ENCODE assay signal across 11 cellular contexts in genomic region chr12:110165540-110166159, GRCh38. TPM values are rescaled to one million over a fixed set of nuclear protein-coding genes. Genes with fewer than 3 reads are reported as not detected.
DNase-seq lines count a peak whose midpoint lies in the region; ATAC-seq lines count a peak whose summit lies in the region.
"Had no signal": no experiment of that assay in that cellular context is flagged by ENCODE, and none has a peak within 500 bp of the region (broad histone marks: within the 10 kb centered on the region; RNA-seq: fewer than 3 reads in every experiment).

No MANE protein-coding gene starts in this region.

- peak overlapping the region; percentile 64 for H3K4me3 Mint-ChIP-seq in memory B cell
- no peak overlapping the region for H3K4me3 Mint-ChIP-seq in CD4-positive, alpha-beta memory T cell
- H3K4me3 Mint-ChIP-seq: activated CD8-positive, alpha-beta T cell treated with anti-CD3 and anti-CD28 coated beads, Interleukin-2, amount 10 ng/mL, durations not matched to agents 7 days and 5 days had no signal

- H3K36me3 ChIP-seq in CD4-positive, alpha-beta memory T cell (ENCODE audit: insufficient read depth, low read length): no peaks in the 10 kb centered on the region

- peak; percentile 63 for ATAC-seq in GM18870 (IDR thresholded peaks at IDR 0.05; ENCODE audit: unreplicated experiment)
- peak; percentile 83 for ATAC-seq in GM21786 (IDR thresholded peaks at IDR 0.05; ENCODE audit: unreplicated experiment)
- ATAC-seq in HG03469 (IDR thresholded peaks at IDR 0.05; ENCODE audit: unreplicated experiment): peak; percentile 54
- peak; percentile 94 for ATAC-seq in memory B cell (ENCODE audit: low read depth)
- ATAC-seq in HG03565 (IDR thresholded peaks at IDR 0.05; ENCODE audit: unreplicated experiment): no peak
- ATAC-seq: activated CD8-positive, alpha-beta T cell treated with anti-CD3 and anti-CD28 coated beads, Interleukin-2, amount 10 ng/mL, durations not matched to agents 7 days and 5 days; left ventricle myocardium superior had no signal

- no peaks in the 10 kb centered on the region for H3K4me1 ChIP-seq in CD4-positive, alpha-beta memory T cell (ENCODE audit: insufficient read depth, low read length)

- intact Hi-C loops in CD4-positive, alpha-beta memory T cell (cut with micrococcal nuclease): no loop called here

- no peaks in the 10 kb centered on the region for H3K27me3 Mint-ChIP-seq in memory B cell
- no peaks in the 10 kb centered on the region for H3K27me3 Mint-ChIP-seq in CD4-positive, alpha-beta memory T cell

- H3K9me3 ChIP-seq in CD4-positive, alpha-beta memory T cell (ENCODE audit: control insufficient read depth in 1 of 2, low read length in 2 of 2): no peaks in the 10 kb centered on the region

- CTCF ChIA-PET in CD4-positive, alpha-beta memory T cell (lab: Charles Lee; ENCODE audit: partially characterized antibody): interaction anchor here (1.0 to 1.2 kb wide), 2 partner anchors 13 to 66 kb away, joined by 3 read pairs; no protein-coding TSS in a partner anchor

- H3K27me3 ChIP-seq in CD4-positive, alpha-beta memory T cell (ENCODE audit: insufficient read depth, low read length): no peaks in the 10 kb centered on the region

- H3K4me3 ChIP-seq in CD4-positive, alpha-beta memory T cell (ENCODE audit: low read length in 2 of 2): no peak overlapping the region

- peaks cover 12% of the 10 kb centered on the region for H3K4me1 Mint-ChIP-seq in memory B cell
- H3K4me1 Mint-ChIP-seq in CD4-positive, alpha-beta memory T cell: peaks cover 0 to 6% (median 1%) of the 10 kb centered on the region in 4 donors

- DNase-seq in memory B cell (ENCODE audit: low spot score in 2 of 2): no peak
- no peak for DNase-seq in CD4-positive, alpha-beta memory T cell
- DNase-seq in midbrain (lab: John Stamatoyannopoulos, UW): no peak
- no peak for DNase-seq in DMS114 treated with DMSO at 0.1 percent for 48 hours (lab: John Stamatoyannopoulos, UW; ENCODE audit: unreplicated experiment)
- DNase-seq: activated CD8-positive, alpha-beta T cell treated with anti-CD3 and anti-CD28 coated beads, Interleukin-2, amount 10 ng/mL, durations not matched to agents 7 days and 5 days; left ventricle myocardium superior; NCI-H1694 treated with DMSO at 0.1 percent for 48 hours had no signal

- peak overlapping the region; percentile 88 for H3K27ac Mint-ChIP-seq in memory B cell
- H3K27ac Mint-ChIP-seq in CD4-positive, alpha-beta memory T cell: no peak overlapping the region
- H3K27ac Mint-ChIP-seq: activated CD8-positive, alpha-beta T cell treated with anti-CD3 and anti-CD28 coated beads, Interleukin-2, amount 10 ng/mL, durations not matched to agents 7 days and 5 days had no signal

- peaks cover 4% of the 10 kb centered on the region for H3K36me3 Mint-ChIP-seq in memory B cell
- no peaks in the 10 kb centered on the region for H3K36me3 Mint-ChIP-seq in CD4-positive, alpha-beta memory T cell

- no peak overlapping the region for H3K27ac ChIP-seq in CD4-positive, alpha-beta memory T cell (ENCODE audit: low read depth, low read length)

- POLR2A ChIA-PET in CD4-positive, alpha-beta memory T cell (lab: Charles Lee; ENCODE audit: partially characterized antibody): no interaction called here

- H3K9me3 Mint-ChIP-seq in memory B cell: no peaks in the 10 kb centered on the region
- no peaks in the 10 kb centered on the region for H3K9me3 Mint-ChIP-seq in CD4-positive, alpha-beta memory T cell

RNA-seq across cellular contexts. Expression of gene IFT81, which starts 41.5 kb away (rescaled TPM):
- 1 to 10 TPM; 1.1 to 1.3 TPM for total RNA-seq in CD4-positive, alpha-beta memory T cell
- 1 to 10 TPM in 1 of 2 donors, under 1 TPM in 1; 0.57 to 1.2 TPM for polyA plus RNA-seq in CD4-positive, alpha-beta memory T cell
